Comparison of ENCODE assay signal across 8 cellular contexts in genomic region chr15:69414702-69415161, GRCh38. TPM values are rescaled to one million over a fixed set of nuclear protein-coding genes. Genes with fewer than 3 reads are reported as not detected.
DNase-seq lines count a peak whose midpoint lies in the region; ATAC-seq and TF ChIP-seq lines count a peak whose summit lies in the region.

No MANE protein-coding gene starts in this region.

- POLR2A ChIA-PET in activated CD8-positive, alpha-beta T cell treated with anti-CD3 and anti-CD28 coated beads for 36 hours (lab: Charles Lee) = interaction anchor here (0.9 to 3.1 kb wide), 3 partner anchors 17 to 48 kb away, joined by 3 to 25 read pairs (median 7); partner anchors contain the start of gene RPLP1

- peaks cover 10% of the 10 kb centered on the region; the same call in 1 of the 2 replicates for H4K20me1 ChIP-seq in KMS-11 (ENCODE audit: insufficient read depth)

- H3K27me3 Mint-ChIP-seq in activated CD8-positive, alpha-beta T cell treated with anti-CD3 and anti-CD28 coated beads for 36 hours = peaks cover 6% of the 10 kb centered on the region
- H3K27me3 Mint-ChIP-seq in osteocyte (ENCODE audit: unreplicated experiment) = no peaks in the 10 kb centered on the region

- H3K4me1 ChIP-seq in KMS-11 (ENCODE audit: low read depth, poor library complexity, severe bottlenecking) = peaks cover 33% of the 10 kb centered on the region

- peak; percentile 38 for DNase-seq in activated CD4-positive, CD25-positive, alpha-beta regulatory T cell treated with anti-CD3 and anti-CD28 coated beads, Interleukin-2, amount 50 U/mL, for 72 hours
- no peak for DNase-seq in activated CD4-positive, CD25-positive, alpha-beta regulatory T cell (lab: John Stamatoyannopoulos, UW)
- DNase-seq in H4 (ENCODE audit: low spot score) (peak; percentile 81), foreskin melanocyte (peak; percentile 85), osteocyte (ENCODE audit: extremely low spot score, unreplicated experiment) (no peak)
- DNase-seq in activated CD8-positive, alpha-beta T cell treated with anti-CD3 and anti-CD28 coated beads for 36 hours = peak; percentile 19
- DNase-seq in central memory CD4-positive, alpha-beta T cell = no peak

- peaks cover 12% of the 10 kb centered on the region for H3K4me1 Mint-ChIP-seq in activated CD8-positive, alpha-beta T cell treated with anti-CD3 and anti-CD28 coated beads for 36 hours (ENCODE audit: low read depth)
- peaks cover 57% of the 10 kb centered on the region for H3K4me1 Mint-ChIP-seq in osteocyte (ENCODE audit: unreplicated experiment)

- no peak overlapping the region for H3K27ac Mint-ChIP-seq in activated CD8-positive, alpha-beta T cell treated with anti-CD3 and anti-CD28 coated beads for 36 hours
- peak overlapping the region; percentile 87 for H3K27ac Mint-ChIP-seq in osteocyte (ENCODE audit: unreplicated experiment)

- H3K27ac ChIP-seq in KMS-11 = peak overlapping the region; percentile 58

- H3K27me3 ChIP-seq in KMS-11 (ENCODE audit: insufficient read depth, low read depth) = no peaks in the 10 kb centered on the region

- ATAC-seq in activated CD8-positive, alpha-beta T cell treated with anti-CD3 and anti-CD28 coated beads for 36 hours = peak; percentile 6

- TF ChIP-seq CTCF in KMS-11 (conservative IDR thresholded peaks at IDR 0.05; ENCODE audit: low read depth, low read length) (no peak), osteocyte (IDR thresholded peaks at IDR 0.05) (no peak)
- no peak for TF ChIP-seq CTCF in activated CD8-positive, alpha-beta T cell treated with anti-CD3 and anti-CD28 coated beads for 36 hours (IDR thresholded peaks at IDR 0.05)

- peak overlapping the region; percentile 81 for H3K4me3 Mint-ChIP-seq in activated CD8-positive, alpha-beta T cell treated with anti-CD3 and anti-CD28 coated beads for 36 hours
- H3K4me3 Mint-ChIP-seq in osteocyte (ENCODE audit: unreplicated experiment) = peak overlapping the region; percentile 88

- peak overlapping the region; percentile 79 for H3K9ac ChIP-seq in KMS-11

- no peaks in the 10 kb centered on the region for H3K9me3 Mint-ChIP-seq in activated CD8-positive, alpha-beta T cell treated with anti-CD3 and anti-CD28 coated beads for 36 hours
- H3K9me3 Mint-ChIP-seq in osteocyte (ENCODE audit: unreplicated experiment) = no peaks in the 10 kb centered on the region

- H3K4me3 ChIP-seq in KMS-11 (IDR thresholded peaks at IDR 0.05; ENCODE audit: insufficient read depth, low read depth, low read length) = no peak overlapping the region

- H3K36me3 ChIP-seq in KMS-11 (ENCODE audit: insufficient read depth) = peaks cover 7% of the 10 kb centered on the region; the same call in 1 of the 2 replicates

- H3K4me2 ChIP-seq in KMS-11 = peak overlapping the region; percentile 97

- CTCF ChIA-PET in activated CD8-positive, alpha-beta T cell treated with anti-CD3 and anti-CD28 coated beads for 36 hours (lab: Charles Lee) = interaction anchor here (0.9 to 2.9 kb wide), 3 partner anchors 39 to 356 kb away, joined by 4 to 14 read pairs (median 4); no protein-coding TSS in a partner anchor

- peaks cover 28% of the 10 kb centered on the region for H3K36me3 Mint-ChIP-seq in activated CD8-positive, alpha-beta T cell treated with anti-CD3 and anti-CD28 coated beads for 36 hours (ENCODE audit: low read depth)
- peaks cover 3% of the 10 kb centered on the region for H3K36me3 Mint-ChIP-seq in osteocyte (ENCODE audit: unreplicated experiment)

- H2AFZ ChIP-seq in KMS-11 (ENCODE audit: low read depth) = peak overlapping the region; percentile 78

- peaks cover 48% of the 10 kb centered on the region for H3K79me2 ChIP-seq in KMS-11 (ENCODE audit: insufficient read depth, low read depth)

- intact Hi-C loops in activated CD8-positive, alpha-beta T cell treated with anti-CD3 and anti-CD28 coated beads for 36 hours (cut with micrococcal nuclease) = no loop called here

RNA-seq across cellular contexts. Expression of gene KIF23, which starts 0.6 kb away (rescaled TPM):
- total RNA-seq in H4 (2014; rRNA removed; shearing (Covaris generic)) = 45.0 and 67.5 TPM in 2 replicates
- 10 to 100 TPM; 45.4 to 47.0 TPM for total RNA-seq in activated CD8-positive, alpha-beta T cell treated with anti-CD3 and anti-CD28 coated beads for 36 hours
- 12.4 and 14.0 TPM in 2 replicates for total RNA-seq in osteocyte

RNA-seq across cellular contexts. Expression of gene RPLP1, which starts 37.9 kb away (rescaled TPM):
- 93.2 and 187 TPM in 2 replicates for total RNA-seq in H4 (2014; rRNA removed; shearing (Covaris generic))
- 1,000 to 10,000 TPM; 2,583 to 2,701 TPM for total RNA-seq in activated CD8-positive, alpha-beta T cell treated with anti-CD3 and anti-CD28 coated beads for 36 hours
- total RNA-seq in osteocyte = 1,498 and 1,580 TPM in 2 replicates

Comparison
In these comparisons a context has a peak if more than half of its experiments do, and no peak if none do; other contexts are left out.
1. DNase-seq: peak in activated CD4-positive, CD25-positive, alpha-beta regulatory T cell treated with anti-CD3 and anti-CD28 coated beads, Interleukin-2, amount 50 U/mL, for 72 hours (single experiment), H4 (single experiment), activated CD8-positive, alpha-beta T cell treated with anti-CD3 and anti-CD28 coated beads for 36 hours (single experiment) and foreskin melanocyte (single experiment); none in activated CD4-positive, CD25-positive, alpha-beta regulatory T cell (0 of 4), osteocyte (single experiment) and central memory CD4-positive, alpha-beta T cell (single experiment).